ENCODE assay signal across 8 cellular contexts in genomic region chr13:110509971-110510786, GRCh38. TPM values are rescaled to one million over a fixed set of nuclear protein-coding genes. Genes with fewer than 3 reads are reported as not detected.
DNase-seq lines count a peak whose midpoint lies in the region; ATAC-seq, FAIRE-seq and TF ChIP-seq lines count a peak whose summit lies in the region.

No MANE protein-coding gene starts in this region.

- no peak for ATAC-seq in HG02798 (IDR thresholded peaks at IDR 0.05; ENCODE audit: poor library complexity, unreplicated experiment)

- no peak for TF ChIP-seq CTCF in GM10248 (IDR thresholded peaks at IDR 0.05; ENCODE audit: control extremely low read depth, extremely low read depth, low read depth, missing control alignments)
- TF ChIP-seq CTCF in D721Med (IDR thresholded peaks at IDR 0.05; ENCODE audit: insufficient read depth, missing control alignments): no peak

- FAIRE-seq in H54 (lab: Jason Lieb, UNC) (no peak), D721Med (lab: Jason Lieb, UNC) (no peak)

- CTCF ChIA-PET in GM10248 (lab: Yijun Ruan, JAX): interaction anchor here (1.0 to 1.8 kb wide), 4 partner anchors 8 to 98 kb away, joined by 3 to 6 read pairs (median 3); no protein-coding TSS in a partner anchor

- DNase-seq in GM10248 (ENCODE audit: extremely low spot score) (peak; percentile 70), H54 (ENCODE audit: insufficient read length, low spot score) (peak; percentile 51), OCI-M2 (lab: John Stamatoyannopoulos, UW; ENCODE audit: unreplicated experiment) (peak; percentile 68), left kidney (ENCODE audit: low read depth, low spot score) (peak; percentile 61), HuH-7.5 (ENCODE audit: low spot score) (no peak), D721Med (ENCODE audit: insufficient read length, low spot score) (no peak), occipital lobe (lab: John Stamatoyannopoulos, UW) (no peak)

- TF ChIP-seq POLR2A in H54 (IDR thresholded peaks at IDR 0.05; ENCODE audit: low read depth, low read length): no peak

- POLR2A ChIA-PET in GM10248 (lab: Yijun Ruan, JAX): no interaction called here

RNA-seq across cellular contexts. Expression of gene RAB20, which starts 51.3 kb away (rescaled TPM):
- 2.5 TPM for total RNA-seq in occipital lobe

Comparison
In these comparisons a context has a peak if more than half of its experiments do, and no peak if none do; other contexts are left out.
1. DNase-seq: peak in GM10248 (single experiment), H54 (single experiment), OCI-M2 (single experiment) and left kidney (single experiment); none in HuH-7.5 (single experiment), D721Med (single experiment) and occipital lobe (single experiment).